Comparison of ENCODE assay signal across 8 cellular contexts in the genomic region with DNA sequence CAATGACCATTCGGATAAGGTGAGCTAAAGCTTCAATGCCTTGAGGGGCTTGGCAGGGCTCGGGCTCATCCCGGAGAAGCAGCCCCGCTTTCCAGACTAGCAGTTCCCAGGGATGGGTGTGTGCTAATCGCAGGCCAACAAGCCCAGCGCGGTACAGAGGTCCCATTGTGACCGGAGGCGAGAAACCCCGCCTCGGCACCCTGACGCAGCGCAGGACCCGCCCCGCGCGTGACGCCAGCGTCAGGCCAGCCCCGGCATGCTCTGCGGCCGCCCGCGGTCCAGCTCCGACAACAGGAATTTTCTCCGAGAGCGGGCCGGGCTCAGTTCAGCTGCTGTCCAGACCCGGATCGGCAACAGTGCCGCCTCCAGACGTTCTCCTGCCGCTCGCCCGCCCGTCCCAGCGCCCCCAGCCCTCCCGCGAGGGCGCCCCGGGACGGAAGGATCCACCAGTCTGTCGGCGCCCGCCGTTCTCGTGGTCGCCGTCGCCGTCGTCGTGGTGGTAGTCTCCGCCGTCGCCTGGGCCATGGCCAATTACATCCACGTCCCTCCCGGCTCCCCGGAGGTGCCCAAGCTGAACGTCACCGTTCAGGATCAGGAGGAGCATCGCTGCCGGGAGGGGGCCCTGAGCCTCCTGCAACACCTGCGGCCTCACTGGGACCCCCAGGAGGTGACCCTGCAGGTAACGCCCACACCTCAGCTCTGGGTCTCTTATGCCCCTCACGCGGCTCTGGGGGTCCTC. TPM values are rescaled to one million over a fixed set of nuclear protein-coding genes. Genes with fewer than 3 reads are reported as not detected.
A peak's percentile ranks its signal among the peaks of the same experiment; 100 is the strongest.
DNase-seq lines count a peak whose midpoint lies in the region; ATAC-seq lines count a peak whose summit lies in the region.

A gene with protein sequence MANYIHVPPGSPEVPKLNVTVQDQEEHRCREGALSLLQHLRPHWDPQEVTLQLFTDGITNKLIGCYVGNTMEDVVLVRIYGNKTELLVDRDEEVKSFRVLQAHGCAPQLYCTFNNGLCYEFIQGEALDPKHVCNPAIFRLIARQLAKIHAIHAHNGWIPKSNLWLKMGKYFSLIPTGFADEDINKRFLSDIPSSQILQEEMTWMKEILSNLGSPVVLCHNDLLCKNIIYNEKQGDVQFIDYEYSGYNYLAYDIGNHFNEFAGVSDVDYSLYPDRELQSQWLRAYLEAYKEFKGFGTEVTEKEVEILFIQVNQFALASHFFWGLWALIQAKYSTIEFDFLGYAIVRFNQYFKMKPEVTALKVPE (plus strand): TSS at position 264 of the 739 bp plus-strand sequence. CDS start 260 bp downstream, at position 524.

- peak within 1 kb of the TSS; percentile 99 for H3K9ac ChIP-seq in muscle layer of colon (ENCODE audit: low read length)

- H3K27ac Mint-ChIP-seq in activated T-cell treated with anti-CD3 and anti-CD28 coated beads, Interleukin-2, amount 50 U/mL, for 24 hours = peak within 1 kb of the TSS; percentile 99

- H3K36me3 ChIP-seq in esophagus (ENCODE audit: control insufficient read depth in 2 of 2, insufficient read depth in 2 of 2, low read length in 1 of 2) (no peaks in the 10 kb centered on the region), muscle layer of colon (ENCODE audit: insufficient read depth, low read length) (no peaks in the 10 kb centered on the region)

- no peaks in the 10 kb centered on the region for H3K9me3 Mint-ChIP-seq in activated T-cell treated with anti-CD3 and anti-CD28 coated beads, Interleukin-2, amount 50 U/mL, for 24 hours

- no peaks in the 10 kb centered on the region for H3K4me1 ChIP-seq in esophagus (ENCODE audit: control insufficient read depth in 2 of 2, insufficient read depth in 2 of 2, low read length in 1 of 2)
- H3K4me1 ChIP-seq in muscle layer of colon (ENCODE audit: insufficient read depth, low read length) = peaks cover 24% of the 10 kb centered on the region

- DNase-seq in DMS 273 (lab: John Stamatoyannopoulos, UW; ENCODE audit: unreplicated experiment) (peak; percentile 89), HuH-7 (ENCODE audit: low spot score) (peak; percentile 93), OCI-M1 (lab: John Stamatoyannopoulos, UW) (peak; percentile 94)
- DNase-seq in activated T-cell treated with anti-CD3 and anti-CD28 coated beads, Interleukin-2, amount 50 U/mL, for 24 hours = peak; percentile 93
- peak; percentile 75 for DNase-seq in stimulated activated CD8-positive, alpha-beta memory T cell treated with anti-CD3 and anti-CD28 coated beads, Interleukin-7, amount 100 ng/mL, for 24 hours (ENCODE audit: low read depth)

- peaks cover 39% of the 10 kb centered on the region for H3K4me1 Mint-ChIP-seq in activated T-cell treated with anti-CD3 and anti-CD28 coated beads, Interleukin-2, amount 50 U/mL, for 24 hours (ENCODE audit: low read depth)

- peak within 1 kb of the TSS; percentile 99 for H3K27ac ChIP-seq in esophagus (ENCODE audit: low read depth in 2 of 2, low read length in 1 of 2)
- H3K27ac ChIP-seq in muscle layer of colon (ENCODE audit: low read depth, low read length) = peak within 1 kb of the TSS; percentile 97

- no peaks in the 10 kb centered on the region for H3K27me3 ChIP-seq in esophagus (ENCODE audit: control insufficient read depth in 1 of 2, insufficient read depth in 2 of 2, low read length in 2 of 2)
- no peaks in the 10 kb centered on the region for H3K27me3 ChIP-seq in muscle layer of colon (ENCODE audit: control insufficient read depth in 1 of 2, insufficient read depth in 2 of 2, low read length in 2 of 2)

- 0 to 1% methylated on average over 63 to 67 of the region's 67 CpGs for WGBS in esophagus, 2 donors

- peak; percentile 98 for ATAC-seq in GM21515 (IDR thresholded peaks at IDR 0.05; ENCODE audit: unreplicated experiment)

- peak within 1 kb of the TSS; percentile 92 for H3K4me3 Mint-ChIP-seq in activated T-cell treated with anti-CD3 and anti-CD28 coated beads, Interleukin-2, amount 50 U/mL, for 24 hours

- no peaks in the 10 kb centered on the region for H3K9me3 ChIP-seq in esophagus (ENCODE audit: control insufficient read depth in 2 of 2, insufficient read depth in 1 of 2, low read depth in 1 of 2, low read length in 1 of 2)
- no peaks in the 10 kb centered on the region for H3K9me3 ChIP-seq in muscle layer of colon (ENCODE audit: low read length)

- H3K4me3 ChIP-seq in esophagus (ENCODE audit: low read depth in 1 of 2, low read length in 2 of 2) (peak within 1 kb of the TSS; percentile 75 to 98), muscle layer of colon (ENCODE audit: low read depth in 1 of 2, low read length in 2 of 2) (peak within 1 kb of the TSS; percentile 78 to 91)

- peaks cover 8% of the 10 kb centered on the region for H3K27me3 Mint-ChIP-seq in activated T-cell treated with anti-CD3 and anti-CD28 coated beads, Interleukin-2, amount 50 U/mL, for 24 hours

- peaks cover 37% of the 10 kb centered on the region for H3K36me3 Mint-ChIP-seq in activated T-cell treated with anti-CD3 and anti-CD28 coated beads, Interleukin-2, amount 50 U/mL, for 24 hours (ENCODE audit: low read depth)

RNA-seq across cellular contexts. Expression of the gene that starts here (rescaled TPM):
- 10 to 100 TPM in 1 of 2 donors, 1 to 10 TPM in 1; 8.2 to 21.8 TPM for polyA plus RNA-seq in esophagus

Comparison
In these comparisons a context has a peak if more than half of its experiments do, and no peak if none do; other contexts are left out.
1. Peak in every context shown above with its lines: DNase-seq, ATAC-seq, H3K4me3 ChIP-seq and H3K27ac ChIP-seq.